33 cellular contexts compared by ENCODE assay signal in genomic region chr11:5611627-5612026, GRCh38. TPM values are rescaled to one million over a fixed set of nuclear protein-coding genes. Genes with fewer than 3 reads are reported as not detected.
DNase-seq lines count a peak whose midpoint lies in the region; ATAC-seq, FAIRE-seq and TF ChIP-seq lines count a peak whose summit lies in the region.
"Had no signal": no experiment of that assay in that cellular context is flagged by ENCODE, and none has a peak within 500 bp of the region (broad histone marks: within the 10 kb centered on the region; RNA-seq: fewer than 3 reads in every experiment).

No MANE protein-coding gene starts in this region.

- no peak for FAIRE-seq in A549 (lab: Jason Lieb, UNC)
- FAIRE-seq: A204.1, islet of Langerhans had no signal

- H3K9me3 Mint-ChIP-seq in GM23338 (no peaks in the 10 kb centered on the region), endodermal cell (no peaks in the 10 kb centered on the region)
- no peaks in the 10 kb centered on the region for H3K9me3 Mint-ChIP-seq in naive thymus-derived CD4-positive, alpha-beta T cell
- H3K9me3 Mint-ChIP-seq: CD8-positive, alpha-beta memory T cell; natural killer cell; stimulated activated naive CD8-positive, alpha-beta T cell treated with anti-CD3 and anti-CD28 coated beads, Interleukin-15, Interleukin-2, amounts not matched to agents 100 ng/mL and 50 ng/mL, for 24 hours had no signal

- no peak for TF ChIP-seq EP300 in A549 (IDR thresholded peaks at IDR 0.05)

- H4K20me1 ChIP-seq in GM23338 (replicated peaks; ENCODE audit: insufficient read depth) (no peaks in the 10 kb centered on the region; the same call in 1 of the 2 replicates), PC-3 (ENCODE audit: low read length) (no peaks in the 10 kb centered on the region)

- peaks cover 7% of the 10 kb centered on the region; the same call in 1 of the 3 replicates for H3K4me1 ChIP-seq in A549
- no peaks in the 10 kb centered on the region for H3K4me1 ChIP-seq in GM23338 (ENCODE audit: insufficient read depth)
- H3K4me1 ChIP-seq in PC-3 (ENCODE audit: insufficient read depth, low read length) = no peaks in the 10 kb centered on the region
- no peaks in the 10 kb centered on the region for H3K4me1 ChIP-seq in endodermal cell (ENCODE audit: control insufficient read depth, insufficient read depth, low read length)
- H3K4me1 ChIP-seq in naive thymus-derived CD4-positive, alpha-beta T cell (ENCODE audit: control insufficient read depth in 2 of 2, insufficient read depth in 2 of 2, low read length in 2 of 2) = no peaks in the 10 kb centered on the region
- H3K4me1 ChIP-seq: left ventricle myocardium inferior, uterus had no signal

- H3K4me3 ChIP-seq in A549 = no peak overlapping the region
- H3K4me3 ChIP-seq in GM23338 = no peak overlapping the region
- no peak overlapping the region for H3K4me3 ChIP-seq in PC-3 (ENCODE audit: low read length)
- no peak overlapping the region for H3K4me3 ChIP-seq in endodermal cell (ENCODE audit: low read length)
- H3K4me3 ChIP-seq in naive thymus-derived CD4-positive, alpha-beta T cell (ENCODE audit: low read length) = no peak overlapping the region
- H3K4me3 ChIP-seq: dorsolateral prefrontal cortex, GM23248, left ventricle myocardium inferior, thoracic aorta, uterus had no signal

- WGBS in A549 (ENCODE audit: missing lambda C conversion rate) = 90% methylated on average over 11 of the region's 11 CpGs
- WGBS in endodermal cell (ENCODE audit: insufficient coverage in 1 of 2, insufficient read length in 1 of 2), 2 experiments = 89% methylated on average over 10 of the region's 11 CpGs

- no TSS peak for BruUV-seq in PC-3 (replicated peaks; lab: Mats Ljungman, UMichigan)

- H3K9ac ChIP-seq in PC-3 (ENCODE audit: low read length) (no peak overlapping the region), endodermal cell (ENCODE audit: extremely low read depth, low read length, poor library complexity, severe bottlenecking) (no peak overlapping the region)
- H3K9ac ChIP-seq: GM23248 had no signal

- POLR2A ChIA-PET in A549 (lab: Yijun Ruan, JAX) (no interaction called here), PC-3 (lab: Charles Lee; ENCODE audit: unreplicated experiment) (no interaction called here)
- POLR2A ChIA-PET in naive thymus-derived CD4-positive, alpha-beta T cell (lab: Charles Lee) = no interaction called here

- ATAC-seq in A549 (peak; percentile 73 to 86; a peak in 5 of 6 replicates), GM23338 (peak; percentile 82), PC-3 (no peak), GM18870 (IDR thresholded peaks at IDR 0.05; ENCODE audit: unreplicated experiment) (no peak)
- no peak for ATAC-seq in naive thymus-derived CD4-positive, alpha-beta T cell
- ATAC-seq: natural killer cell, Right ventricle myocardium inferior had no signal

- no peak overlapping the region for H3K4me2 ChIP-seq in A549
- no peak overlapping the region for H3K4me2 ChIP-seq in GM23338
- no peak overlapping the region for H3K4me2 ChIP-seq in PC-3 (ENCODE audit: low read length)

- H3K27ac Mint-ChIP-seq in GM23338 (no peak overlapping the region), endodermal cell (no peak overlapping the region)
- H3K27ac Mint-ChIP-seq in naive thymus-derived CD4-positive, alpha-beta T cell = no peak overlapping the region
- H3K27ac Mint-ChIP-seq: CD8-positive, alpha-beta memory T cell; natural killer cell; stimulated activated naive CD8-positive, alpha-beta T cell treated with anti-CD3 and anti-CD28 coated beads, Interleukin-15, Interleukin-2, amounts not matched to agents 100 ng/mL and 50 ng/mL, for 24 hours had no signal

- H3K36me3 ChIP-seq in GM23338 (ENCODE audit: insufficient read depth) (peaks cover 44% of the 10 kb centered on the region), PC-3 (ENCODE audit: low read depth, low read length) (no peaks in the 10 kb centered on the region), endodermal cell (ENCODE audit: control insufficient read depth, insufficient read depth, low read length) (peaks cover 21% of the 10 kb centered on the region)
- no peaks in the 10 kb centered on the region for H3K36me3 ChIP-seq in naive thymus-derived CD4-positive, alpha-beta T cell (ENCODE audit: control insufficient read depth in 2 of 3, insufficient read depth in 3 of 3, low read length in 3 of 3)
- H3K36me3 ChIP-seq: left ventricle myocardium inferior, thoracic aorta, uterus had no signal

- H3K79me2 ChIP-seq in GM23338 (replicated peaks; ENCODE audit: insufficient read depth) (peaks cover 10% of the 10 kb centered on the region; the same call in 1 of the 2 replicates), PC-3 (ENCODE audit: low read length) (no peaks in the 10 kb centered on the region)

- H3F3A ChIP-seq in GM23338 (replicated peaks; ENCODE audit: low read depth) = no peaks in the 10 kb centered on the region
- H3F3A ChIP-seq in PC-3 (ENCODE audit: low read length, unreplicated experiment) = no peaks in the 10 kb centered on the region

- peak in 1 of 2 experiments; percentile 38; a peak in 3 of 5 replicates for TF ChIP-seq RAD21 in A549 (conservative IDR thresholded peaks at IDR 0.05 in 1 of 2, IDR thresholded peaks at IDR 0.05 in 1 of 2)

- H3K27me3 Mint-ChIP-seq in GM23338 (ENCODE audit: insufficient read depth, low read depth, poor library complexity) (no peaks in the 10 kb centered on the region), endodermal cell (ENCODE audit: insufficient read depth) (no peaks in the 10 kb centered on the region)
- H3K27me3 Mint-ChIP-seq in naive thymus-derived CD4-positive, alpha-beta T cell = peaks cover 0 to 8% (median 0%) of the 10 kb centered on the region in 5 donors
- H3K27me3 Mint-ChIP-seq: CD8-positive, alpha-beta memory T cell; stimulated activated naive CD8-positive, alpha-beta T cell treated with anti-CD3 and anti-CD28 coated beads, Interleukin-15, Interleukin-2, amounts not matched to agents 100 ng/mL and 50 ng/mL, for 24 hours had no signal

- H3K36me3 Mint-ChIP-seq in GM23338 (ENCODE audit: low read depth) (peaks cover 39% of the 10 kb centered on the region), endodermal cell (ENCODE audit: low read depth) (peaks cover 34% of the 10 kb centered on the region)
- H3K36me3 Mint-ChIP-seq in naive thymus-derived CD4-positive, alpha-beta T cell = peaks cover 0 to 5% (median 0%) of the 10 kb centered on the region in 5 donors
- H3K36me3 Mint-ChIP-seq: natural killer cell had no signal

- H2AFZ ChIP-seq in GM23338 = no peak overlapping the region
- H2AFZ ChIP-seq in PC-3 (ENCODE audit: low read length) = no peak overlapping the region
- H2AFZ ChIP-seq: GM23248 had no signal

- DNase-seq in A549 (ENCODE audit: low read depth in 1 of 2, low spot score in 1 of 2) (peak in 1 of 2 experiments; percentile 38), GM23338 (ENCODE audit: low spot score) (peak; percentile 73), PC-3 (peak; percentile 26), endodermal cell (no peak), epidermal melanocyte (ENCODE audit: insufficient read length, low spot score) (no peak), DMS 273 (lab: John Stamatoyannopoulos, UW; ENCODE audit: unreplicated experiment) (no peak)
- DNase-seq in naive thymus-derived CD4-positive, alpha-beta T cell = no peak
- DNase-seq: activated CD4-positive, alpha-beta T cell treated with anti-CD3 and anti-CD28 coated beads for 48 hours; activated naive CD4-positive, alpha-beta T cell; activated T-cell treated with anti-CD3 and anti-CD28 coated beads, Interleukin-2, amount 50 U/mL, for 48 hours; CD8-positive, alpha-beta memory T cell; cerebellar nuclear complex; DMS153; dorsolateral prefrontal cortex; GM23248; hypothalamus; KG1; left ventricle myocardium inferior; natural killer cell; NCI-H1436 treated with DMSO at 0.1 percent for 48 hours; NCI-H2107; NCI-H446 treated with DMSO at 0.1 percent for 48 hours; NCI-H82; uterus had no signal

- no peak overlapping the region for H3K27ac ChIP-seq in A549
- H3K27ac ChIP-seq in GM23338 (ENCODE audit: low read depth) = no peak overlapping the region
- H3K27ac ChIP-seq in PC-3 (ENCODE audit: low read length) = no peak overlapping the region
- H3K27ac ChIP-seq in endodermal cell (ENCODE audit: low read depth, low read length) = no peak overlapping the region
- H3K27ac ChIP-seq in naive thymus-derived CD4-positive, alpha-beta T cell (ENCODE audit: low read depth, low read length) = no peak overlapping the region
- H3K27ac ChIP-seq: dorsolateral prefrontal cortex, GM23248, left ventricle myocardium inferior, thoracic aorta, uterus had no signal

- no peak for TF ChIP-seq POLR2A in A549 (IDR thresholded peaks at IDR 0.05; ENCODE audit: low read length)

- H3K9me3 ChIP-seq in A549 (no peaks in the 10 kb centered on the region), PC-3 (ENCODE audit: low read length) (no peaks in the 10 kb centered on the region), endodermal cell (ENCODE audit: control insufficient read depth, low read length) (no peaks in the 10 kb centered on the region)
- H3K9me3 ChIP-seq in naive thymus-derived CD4-positive, alpha-beta T cell (ENCODE audit: control insufficient read depth in 2 of 3, low read length in 3 of 3) = no peaks in the 10 kb centered on the region
- H3K9me3 ChIP-seq: left ventricle myocardium inferior, thoracic aorta, uterus had no signal

- H3K27me3 ChIP-seq in GM23338 (ENCODE audit: insufficient read depth) = no peaks in the 10 kb centered on the region
- no peaks in the 10 kb centered on the region for H3K27me3 ChIP-seq in PC-3 (ENCODE audit: low read length)
- H3K27me3 ChIP-seq in endodermal cell (ENCODE audit: control insufficient read depth, insufficient read depth, low read length, poor library complexity, severe bottlenecking) = no peaks in the 10 kb centered on the region
- no peaks in the 10 kb centered on the region for H3K27me3 ChIP-seq in naive thymus-derived CD4-positive, alpha-beta T cell (ENCODE audit: control insufficient read depth in 2 of 2, insufficient read depth in 2 of 2, low read length in 2 of 2)
- H3K27me3 ChIP-seq: dorsolateral prefrontal cortex, uterus had no signal

- H3K4me3 Mint-ChIP-seq in GM23338 (no peak overlapping the region), endodermal cell (no peak overlapping the region)
- no peak overlapping the region for H3K4me3 Mint-ChIP-seq in naive thymus-derived CD4-positive, alpha-beta T cell
- H3K4me3 Mint-ChIP-seq: natural killer cell; stimulated activated naive CD8-positive, alpha-beta T cell treated with anti-CD3 and anti-CD28 coated beads, Interleukin-15, Interleukin-2, amounts not matched to agents 100 ng/mL and 50 ng/mL, for 24 hours had no signal

- CTCF ChIA-PET in A549 (lab: Yijun Ruan, JAX) = interaction anchor here (2.8 to 4.3 kb wide), 2 partner anchors 12 to 73 kb away, joined by 10 to 14 read pairs; partner anchors contain the start of gene TRIM5
- CTCF ChIA-PET in PC-3 (lab: Charles Lee) = no interaction called here
- CTCF ChIA-PET in naive thymus-derived CD4-positive, alpha-beta T cell (lab: Charles Lee) = no interaction called here

- intact Hi-C loops in PC-3 (cut with micrococcal nuclease) = no loop called here
- intact Hi-C loops in naive thymus-derived CD4-positive, alpha-beta T cell (cut with micrococcal nuclease) = no loop called here

- TF ChIP-seq CTCF in A549 (IDR thresholded peaks at IDR 0.05) = peak; percentile 38
- peak; percentile 56 to 65 for TF ChIP-seq CTCF in GM23338 (conservative IDR thresholded peaks at IDR 0.05; ENCODE audit: low read depth in 2 of 2)
- TF ChIP-seq CTCF in PC-3 (conservative IDR thresholded peaks at IDR 0.05; ENCODE audit: low read depth, low read length) = peak; percentile 51
- TF ChIP-seq CTCF in endodermal cell (conservative IDR thresholded peaks at IDR 0.05) = peak; percentile 70

- H3K4me1 Mint-ChIP-seq in GM23338 (no peaks in the 10 kb centered on the region), endodermal cell (no peaks in the 10 kb centered on the region)
- peaks cover 0 to 8% (median 0%) of the 10 kb centered on the region in 7 donors for H3K4me1 Mint-ChIP-seq in naive thymus-derived CD4-positive, alpha-beta T cell
- H3K4me1 Mint-ChIP-seq: CD8-positive, alpha-beta memory T cell; natural killer cell had no signal

- H3K9me2 ChIP-seq in GM23338 (ENCODE audit: insufficient read depth) (no peaks in the 10 kb centered on the region), PC-3 (replicated peaks; ENCODE audit: low read length) (no peaks in the 10 kb centered on the region)

RNA-seq across cellular contexts. Expression of gene TRIM34, which starts 13.2 kb away (rescaled TPM):
- polyA plus RNA-seq in A549 (2011; rRNA removed) = 11.7 and 15.2 TPM in 2 replicates
- 2.9 and 3.5 TPM in 2 replicates for polyA plus RNA-seq in A549 (2012; cell fraction: cytosol; rRNA removed)
- polyA plus RNA-seq in A549 (2012; cell fraction: nucleus; rRNA removed) = 3.1 and 5.9 TPM in 2 replicates
- 6.1 to 8.1 TPM (median 6.8 TPM) in 3 replicates for polyA plus RNA-seq in A549 (2017; fragmentation: RNase III; extraction: RNeasy Plus Mini Kit Qiagen cat#74134 plus additional on column Dnase treatment)
- polyA minus RNA-seq in A549 (2011; rRNA and poly(A)+ RNA removed) = 3.7 and 4.0 TPM in 2 replicates
- 1.1 and 2.6 TPM in 2 replicates for total RNA-seq in GM23338 (2014; rRNA removed; shearing (Covaris generic))
- polyA plus RNA-seq in GM23338 (2016; fragmentation: Nextera tagmentation; extraction: Ambion mirVana) = 0.57 and 1.9 TPM in 2 replicates
- total RNA-seq in PC-3 (2014; rRNA removed) = 1.3 and 1.6 TPM in 2 replicates
- total RNA-seq in endodermal cell = 1 to 10 TPM in 1 of 2 donors, under 1 TPM in 1; 0.68 to 1.2 TPM
- 1.7 TPM for polyA plus RNA-seq in endodermal cell (2013, experiment 1 of 2)
- polyA plus RNA-seq in endodermal cell (2013, experiment 2 of 2) = 1.7 TPM
- total RNA-seq in naive thymus-derived CD4-positive, alpha-beta T cell = 10 to 100 TPM in 4 of 5 experiments, 1 to 10 TPM in 1; 5.8 to 14.2 (median 10.8) TPM
- polyA plus RNA-seq in naive thymus-derived CD4-positive, alpha-beta T cell = 10 to 100 TPM; 10.8 to 12.6 TPM

RNA-seq across cellular contexts. Expression of gene TRIM6, which starts 15.2 kb away (rescaled TPM):
- polyA plus RNA-seq in A549 (2011; rRNA removed) = 44.1 and 52.8 TPM in 2 replicates
- polyA plus RNA-seq in A549 (2012; cell fraction: cytosol; rRNA removed) = 19.7 and 21.4 TPM in 2 replicates
- 13.6 and 28.7 TPM in 2 replicates for polyA plus RNA-seq in A549 (2012; cell fraction: nucleus; rRNA removed)
- polyA plus RNA-seq in A549 (2017; fragmentation: RNase III; extraction: RNeasy Plus Mini Kit Qiagen cat#74134 plus additional on column Dnase treatment) = 22.6 to 27.5 TPM (median 22.9 TPM) in 3 replicates
- polyA minus RNA-seq in A549 (2011; rRNA and poly(A)+ RNA removed) = 17.4 and 20.4 TPM in 2 replicates
- 49.0 and 50.8 TPM in 2 replicates for total RNA-seq in GM23338 (2014; rRNA removed; shearing (Covaris generic))
- 24.3 and 26.4 TPM in 2 replicates for polyA plus RNA-seq in GM23338 (2016; fragmentation: Nextera tagmentation; extraction: Ambion mirVana)
- 10.1 and 12.6 TPM in 2 replicates for total RNA-seq in PC-3 (2014; rRNA removed)
- total RNA-seq in endodermal cell = 10 to 100 TPM; 17.4 to 26.1 TPM
- polyA plus RNA-seq in endodermal cell (2013, experiment 1 of 2) = 5.4 TPM
- 5.6 TPM for polyA plus RNA-seq in endodermal cell (2013, experiment 2 of 2)
- under 1 TPM in 1 of 5 experiments, not detected in 4; 0.36 TPM for total RNA-seq in naive thymus-derived CD4-positive, alpha-beta T cell
- not detected for polyA plus RNA-seq in naive thymus-derived CD4-positive, alpha-beta T cell
- polyA plus RNA-seq: CD8-positive, alpha-beta memory T cell had no signal

RNA-seq across cellular contexts. Expression of gene OR52B6, which starts 30.9 kb away (rescaled TPM):
- not detected in 2 replicates for polyA plus RNA-seq in A549 (2011; rRNA removed)
- polyA plus RNA-seq in A549 (2012; cell fraction: cytosol; rRNA removed) = not detected in 2 replicates
- polyA plus RNA-seq in A549 (2012; cell fraction: nucleus; rRNA removed) = not detected in 2 replicates
- not detected in 3 replicates for polyA plus RNA-seq in A549 (2017; fragmentation: RNase III; extraction: RNeasy Plus Mini Kit Qiagen cat#74134 plus additional on column Dnase treatment)
- polyA minus RNA-seq in A549 (2011; rRNA and poly(A)+ RNA removed) = not detected in 2 replicates
- not detected in 2 replicates for total RNA-seq in GM23338 (2014; rRNA removed; shearing (Covaris generic))
- polyA plus RNA-seq in GM23338 (2016; fragmentation: Nextera tagmentation; extraction: Ambion mirVana) = not detected in 2 replicates
- not detected in 2 replicates for total RNA-seq in PC-3 (2014; rRNA removed)
- total RNA-seq in endodermal cell = not detected
- polyA plus RNA-seq in endodermal cell (2013, experiment 1 of 2) = not detected
- polyA plus RNA-seq in endodermal cell (2013, experiment 2 of 2) = not detected
- not detected for total RNA-seq in naive thymus-derived CD4-positive, alpha-beta T cell
- not detected for polyA plus RNA-seq in naive thymus-derived CD4-positive, alpha-beta T cell
- total RNA-seq: CD8-positive, alpha-beta memory T cell; GM23248; left ventricle myocardium inferior; natural killer cell; omental fat pad; Right ventricle myocardium inferior; skeletal muscle tissue; thoracic aorta; uterus had no signal
- polyA plus RNA-seq: adipose tissue; CD8-positive, alpha-beta memory T cell; GM23248 had no signal

Comparison
In these comparisons a context has a peak if more than half of its experiments do, and no peak if none do; other contexts are left out.
1. ATAC-seq: peak in A549 (2 of 2) and GM23338 (single experiment); none in PC-3 (single experiment), GM18870 (single experiment) and naive thymus-derived CD4-positive, alpha-beta T cell (single experiment).
2. DNase-seq: peak in GM23338 (single experiment) and PC-3 (single experiment); none in endodermal cell (single experiment), epidermal melanocyte (single experiment), naive thymus-derived CD4-positive, alpha-beta T cell (0 of 9) and DMS 273 (single experiment).
3. Peak in every context shown above with its lines, with median percentiles within 50 percentile points of each other: CTCF ChIP-seq.